Comparison of ENCODE assay signal across 1 cellular context in the genomic region with DNA sequence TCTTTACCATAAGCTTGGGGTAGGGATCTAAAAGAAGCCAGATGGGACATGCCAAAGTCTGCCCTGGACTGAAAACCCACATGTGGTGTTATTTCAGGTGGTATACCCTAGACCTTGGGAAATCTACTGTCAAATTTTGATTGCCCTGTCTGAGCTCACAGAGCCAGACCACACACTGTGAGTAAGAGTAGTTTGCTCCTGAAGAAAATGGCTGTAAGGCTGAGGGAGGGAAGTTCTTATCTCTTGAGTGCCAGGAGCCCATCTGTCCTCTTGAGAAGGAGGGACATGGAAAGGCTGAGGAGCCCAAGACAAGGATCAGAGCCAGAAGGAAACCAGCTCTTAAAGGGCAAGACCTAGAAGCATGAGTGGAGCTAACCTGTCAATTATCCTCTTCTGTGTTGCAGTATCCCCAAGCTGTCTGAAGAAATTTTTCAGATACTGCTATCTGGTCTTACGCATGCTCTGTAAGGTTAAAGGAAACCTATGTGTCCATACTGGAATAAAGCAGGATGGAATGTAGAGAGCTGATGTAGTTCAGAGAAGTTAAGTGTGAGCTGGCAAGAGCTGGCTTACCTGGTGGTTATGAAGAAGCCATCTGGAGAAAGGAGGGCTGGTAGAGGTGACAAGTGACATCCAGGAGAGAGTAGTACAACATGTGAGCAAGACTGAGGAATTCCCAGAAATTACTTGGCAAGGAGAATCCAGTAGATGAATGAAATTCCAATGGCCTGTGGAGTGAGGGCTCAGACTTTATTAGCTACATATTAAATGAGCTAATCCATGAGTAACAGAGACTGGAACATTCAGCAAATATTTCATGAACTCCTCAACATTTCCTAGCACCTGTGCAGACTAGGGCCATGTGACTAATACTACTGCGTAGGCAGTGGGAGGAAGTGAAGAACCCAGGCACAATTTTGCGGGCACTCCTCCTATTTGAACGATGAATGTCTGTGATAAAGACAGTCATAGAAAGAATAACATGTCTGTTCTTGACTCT.
TF ChIP-seq lines count a peak whose summit lies in the region.

No MANE protein-coding gene starts in this region.

TF ChIP-seq in A549, 52 proteins besides CTCF, POLR2A, EP300 and RAD21 (continued from another document):
- TF ChIP-seq EHMT2 (IDR thresholded peaks at IDR 0.05; ENCODE audit: low read depth) (no peak), HOXB5 (CRISPR knock-in tag; IDR thresholded peaks at IDR 0.05) (no peak), MAFK (IDR thresholded peaks at IDR 0.05; ENCODE audit: partially characterized antibody) (no peak), HOXA7 (CRISPR knock-in tag; IDR thresholded peaks at IDR 0.05) (no peak), MAZ (IDR thresholded peaks at IDR 0.05; ENCODE audit: borderline replicate concordance, low read depth, low read length) (no peak), HOXB13 (CRISPR knock-in tag; IDR thresholded peaks at IDR 0.05; ENCODE audit: low read depth) (no peak)
